In genomic region chr1:87435484-87435883, GRCh38 we compare ENCODE assay signal across 12 cellular contexts.
DNase-seq lines count a peak whose midpoint lies in the region; FAIRE-seq and TF ChIP-seq lines count a peak whose summit lies in the region.
"Had no signal": no experiment of that assay in that cellular context is flagged by ENCODE, and none has a peak within 500 bp of the region (broad histone marks: within the 10 kb centered on the region; RNA-seq: fewer than 3 reads in every experiment).

No MANE protein-coding gene starts in this region.

- H3K27ac Mint-ChIP-seq in activated CD4-positive, alpha-beta T cell treated with anti-CD3 and anti-CD28 coated beads, Interleukin-2, amount 10 ng/mL, durations not matched to agents 7 days and 5 days = no peak overlapping the region
- H3K27ac Mint-ChIP-seq in activated CD4-positive, alpha-beta T cell treated with anti-CD3 and anti-CD28 coated beads, Interleukin-2, amount 10 ng/mL, durations not matched to agents 24 days and 14 days = no peak overlapping the region

- H3K27me3 ChIP-seq in small intestine (ENCODE audit: control insufficient read depth in 2 of 2, insufficient read depth in 2 of 2, low read length in 2 of 2) = no peaks in the 10 kb centered on the region

- H3K4me3 Mint-ChIP-seq in activated CD4-positive, alpha-beta T cell treated with anti-CD3 and anti-CD28 coated beads, Interleukin-2, amount 10 ng/mL, durations not matched to agents 7 days and 5 days = no peak overlapping the region
- H3K4me3 Mint-ChIP-seq in activated CD4-positive, alpha-beta T cell treated with anti-CD3 and anti-CD28 coated beads, Interleukin-2, amount 10 ng/mL, durations not matched to agents 24 days and 14 days = no peak overlapping the region

- no peak for TF ChIP-seq CTCF in choroid plexus epithelial cell (conservative IDR thresholded peaks at IDR 0.05; ENCODE audit: low read depth, low read length)

- CTCF ChIA-PET in activated CD4-positive, alpha-beta T cell treated with anti-CD3 and anti-CD28 coated beads, Interleukin-2, amount 10 ng/mL, durations not matched to agents 7 days and 5 days (lab: Charles Lee) = no interaction called here

- FAIRE-seq in small intestine (lab: Jason Lieb, UNC) = no peak
- FAIRE-seq: A549 had no signal

- H3K27ac ChIP-seq in small intestine (ENCODE audit: low read depth in 1 of 2, low read length in 1 of 2) = no peak overlapping the region
- H3K27ac ChIP-seq: A549, PC-9 had no signal

- H3K9me3 Mint-ChIP-seq in activated CD4-positive, alpha-beta T cell treated with anti-CD3 and anti-CD28 coated beads, Interleukin-2, amount 10 ng/mL, durations not matched to agents 7 days and 5 days = no peaks in the 10 kb centered on the region
- no peaks in the 10 kb centered on the region for H3K9me3 Mint-ChIP-seq in activated CD4-positive, alpha-beta T cell treated with anti-CD3 and anti-CD28 coated beads, Interleukin-2, amount 10 ng/mL, durations not matched to agents 24 days and 14 days

- H3K36me3 ChIP-seq in small intestine (ENCODE audit: control insufficient read depth in 2 of 2, insufficient read depth in 2 of 2, low read length in 2 of 2) = no peaks in the 10 kb centered on the region

- peaks cover 12% of the 10 kb centered on the region for H3K27me3 Mint-ChIP-seq in activated CD4-positive, alpha-beta T cell treated with anti-CD3 and anti-CD28 coated beads, Interleukin-2, amount 10 ng/mL, durations not matched to agents 7 days and 5 days
- H3K27me3 Mint-ChIP-seq in activated CD4-positive, alpha-beta T cell treated with anti-CD3 and anti-CD28 coated beads, Interleukin-2, amount 10 ng/mL, durations not matched to agents 24 days and 14 days = peaks cover 14% of the 10 kb centered on the region

- DNase-seq in activated CD4-positive, alpha-beta T cell treated with anti-CD3 and anti-CD28 coated beads, Interleukin-2, amount 10 ng/mL, durations not matched to agents 7 days and 5 days = peak; percentile 9
- DNase-seq in activated CD4-positive, alpha-beta T cell treated with anti-CD3 and anti-CD28 coated beads, Interleukin-2, amount 10 ng/mL, durations not matched to agents 24 days and 14 days = no peak
- DNase-seq in HT1080 (ENCODE audit: low read depth) (peak; percentile 66), choroid plexus epithelial cell (ENCODE audit: low read depth) (peak; percentile 49), small intestine (peak; percentile 81), GM19238 (ENCODE audit: insufficient read length, low spot score) (no peak), HK-2 (ENCODE audit: unreplicated experiment) (no peak)
- DNase-seq in activated naive CD4-positive, alpha-beta T cell (lab: John Stamatoyannopoulos, UW) = no peak
- DNase-seq: amniotic stem cell, NCI-H1694 had no signal

- H3K4me3 ChIP-seq in choroid plexus epithelial cell (ENCODE audit: low read depth, low read length) = no peak overlapping the region
- no peak overlapping the region for H3K4me3 ChIP-seq in small intestine (ENCODE audit: low read depth in 1 of 2, low read length in 2 of 2)
- H3K4me3 ChIP-seq: A549, PC-9 had no signal

- POLR2A ChIA-PET in activated CD4-positive, alpha-beta T cell treated with anti-CD3 and anti-CD28 coated beads, Interleukin-2, amount 10 ng/mL, durations not matched to agents 7 days and 5 days (lab: Charles Lee) = no interaction called here

- peaks cover 0 to 5% of the 10 kb centered on the region in 2 donors for H3K4me1 ChIP-seq in small intestine (ENCODE audit: control insufficient read depth in 2 of 2, insufficient read depth in 1 of 2, low read depth in 1 of 2, low read length in 1 of 2)
- H3K4me1 ChIP-seq: A549 had no signal

- intact Hi-C loops in activated CD4-positive, alpha-beta T cell treated with anti-CD3 and anti-CD28 coated beads, Interleukin-2, amount 10 ng/mL, durations not matched to agents 24 days and 14 days (cut with micrococcal nuclease) = no loop called here

- H3K9me3 ChIP-seq in small intestine (ENCODE audit: control insufficient read depth, low read depth) = no peaks in the 10 kb centered on the region
- H3K9me3 ChIP-seq: A549 had no signal

- peaks cover 5% of the 10 kb centered on the region for H3K4me1 Mint-ChIP-seq in activated CD4-positive, alpha-beta T cell treated with anti-CD3 and anti-CD28 coated beads, Interleukin-2, amount 10 ng/mL, durations not matched to agents 7 days and 5 days
- peaks cover 6% of the 10 kb centered on the region for H3K4me1 Mint-ChIP-seq in activated CD4-positive, alpha-beta T cell treated with anti-CD3 and anti-CD28 coated beads, Interleukin-2, amount 10 ng/mL, durations not matched to agents 24 days and 14 days

- WGBS in small intestine, 3 donors = 43 to 67% (median 55%) methylated on average over 8 of the region's 8 CpGs

- H3K36me3 Mint-ChIP-seq in activated CD4-positive, alpha-beta T cell treated with anti-CD3 and anti-CD28 coated beads, Interleukin-2, amount 10 ng/mL, durations not matched to agents 7 days and 5 days (ENCODE audit: low read depth) = no peaks in the 10 kb centered on the region
- H3K36me3 Mint-ChIP-seq in activated CD4-positive, alpha-beta T cell treated with anti-CD3 and anti-CD28 coated beads, Interleukin-2, amount 10 ng/mL, durations not matched to agents 24 days and 14 days (ENCODE audit: low read depth) = no peaks in the 10 kb centered on the region

Comparison
In these comparisons a context has a peak if more than half of its experiments do, and no peak if none do; other contexts are left out.
1. DNase-seq: peak in activated CD4-positive, alpha-beta T cell treated with anti-CD3 and anti-CD28 coated beads, Interleukin-2, amount 10 ng/mL, durations not matched to agents 7 days and 5 days (single experiment), HT1080 (single experiment), choroid plexus epithelial cell (single experiment) and small intestine (single experiment); none in activated CD4-positive, alpha-beta T cell treated with anti-CD3 and anti-CD28 coated beads, Interleukin-2, amount 10 ng/mL, durations not matched to agents 24 days and 14 days (single experiment), GM19238 (single experiment), activated naive CD4-positive, alpha-beta T cell (0 of 4) and HK-2 (single experiment).